In the genomic region with DNA sequence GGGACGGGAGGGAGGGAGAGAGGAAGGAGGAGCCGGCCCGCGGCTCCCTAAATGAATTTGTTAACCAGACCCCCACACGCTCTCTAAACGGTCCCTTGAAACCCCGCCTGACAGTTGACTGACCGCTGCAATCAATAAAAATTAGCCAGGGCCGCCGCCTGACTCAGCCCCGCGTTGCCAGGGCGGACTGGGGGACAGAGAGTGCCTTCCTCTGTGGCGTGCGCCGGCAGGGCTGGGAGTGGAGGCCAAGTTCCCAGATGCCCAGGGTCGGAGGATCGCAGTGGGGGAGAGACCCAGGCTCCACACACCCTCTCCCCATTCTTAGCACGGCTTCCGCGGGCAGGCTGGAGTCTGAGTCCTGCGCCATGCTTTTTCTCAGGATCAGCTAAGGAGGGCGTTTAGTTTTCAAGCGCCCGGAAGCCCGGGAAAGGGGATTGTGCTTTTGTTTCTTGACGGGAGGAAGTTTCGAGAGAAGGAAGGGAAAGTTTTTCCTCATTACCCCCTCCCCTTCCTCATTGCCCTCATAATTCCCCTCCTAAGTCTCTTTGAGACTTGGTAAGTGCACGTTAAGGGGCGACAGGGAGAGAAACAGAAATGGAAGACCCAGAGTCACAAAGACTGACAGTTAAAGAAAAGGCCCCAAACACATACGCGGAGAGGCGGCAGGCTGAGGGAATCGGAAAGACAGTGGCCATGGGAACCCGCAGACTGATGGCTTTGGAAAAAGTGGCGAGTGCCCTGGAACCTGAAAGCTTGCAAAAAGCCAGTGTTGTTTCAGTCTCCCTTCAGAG, we compare ENCODE assay signal across 23 cellular contexts. TPM values are rescaled to one million over a fixed set of nuclear protein-coding genes. Genes with fewer than 3 reads are reported as not detected.
DNase-seq lines count a peak whose midpoint lies in the region; ATAC-seq and TF ChIP-seq lines count a peak whose summit lies in the region.
"Had no signal": no experiment of that assay in that cellular context is flagged by ENCODE, and none has a peak within 500 bp of the region (broad histone marks: within the 10 kb centered on the region; RNA-seq: fewer than 3 reads in every experiment).

No MANE protein-coding gene starts in this region.

- no peaks in the 10 kb centered on the region for H3K79me1 ChIP-seq in trophoblast cell (ENCODE audit: low read length)

- ATAC-seq in HG03039 (IDR thresholded peaks at IDR 0.05; ENCODE audit: unreplicated experiment) (no peak), HG03159 (IDR thresholded peaks at IDR 0.05; ENCODE audit: unreplicated experiment) (no peak)
- ATAC-seq: left cardiac atrium had no signal

- H2AFZ ChIP-seq in trophoblast cell (ENCODE audit: insufficient read depth, low read length, poor library complexity), result no peak overlapping the region

- no peak overlapping the region for H3K18ac ChIP-seq in trophoblast cell (ENCODE audit: low read length)

- H3K9ac ChIP-seq in NT2/D1 (ENCODE audit: insufficient read length, low read depth) (peak overlapping the region; percentile 21), iPS-18a (ENCODE audit: low read length) (no peak overlapping the region), trophoblast cell (ENCODE audit: low read length) (no peak overlapping the region)

- no peak for TF ChIP-seq POLR2A in spleen (IDR thresholded peaks at IDR 0.05)

- no peak overlapping the region for H2BK5ac ChIP-seq in trophoblast cell (ENCODE audit: low read depth, low read length, poor library complexity)

- H3K9me3 ChIP-seq in NT2/D1 (ENCODE audit: insufficient read depth, low read length) (no peaks in the 10 kb centered on the region), iPS-18a (ENCODE audit: control insufficient read depth, low read depth, low read length) (no peaks in the 10 kb centered on the region), trophoblast cell (ENCODE audit: insufficient read depth, low read depth, low read length) (peaks cover 5% of the 10 kb centered on the region), spleen (no peaks in the 10 kb centered on the region)
- H3K9me3 ChIP-seq: upper lobe of left lung had no signal

- no peak overlapping the region for H3K23ac ChIP-seq in trophoblast cell (ENCODE audit: low read length)

- DNase-seq in GM20000 (ENCODE audit: low spot score) (peak; percentile 20), NT2/D1 (ENCODE audit: low read depth, low spot score) (no peak), trophoblast cell (no peak), spleen (no peak), medulla oblongata (ENCODE audit: extremely low spot score) (no peak)
- DNase-seq: activated naive CD4-positive, alpha-beta T cell treated with anti-CD3 and anti-CD28 coated beads, Interleukin-2, amount 50 U/mL, for 16 hours; activated T-cell treated with anti-CD3 and anti-CD28 coated beads, Interleukin-2, amount 50 U/mL, for 48 hours; amygdala; CD4-positive, alpha-beta T cell; Kasumi-1; left cardiac atrium; naive B cell; NCI-H187 treated with DMSO at 0.1 percent for 48 hours; NCI-H526 treated with DMSO at 0.1 percent for 48 hours had no signal

- H3K4me3 ChIP-seq in NT2/D1 (ENCODE audit: insufficient read length, low read depth), result no peak overlapping the region
- peak overlapping the region; percentile 45 for H3K4me3 ChIP-seq in iPS-18a (ENCODE audit: low read length)
- no peak overlapping the region for H3K4me3 ChIP-seq in trophoblast cell (ENCODE audit: low read depth, low read length)
- no peak overlapping the region for H3K4me3 ChIP-seq in spleen
- H3K4me3 ChIP-seq: cardiac muscle cell, coronary artery, upper lobe of left lung had no signal

- no peaks in the 10 kb centered on the region for H3K36me3 ChIP-seq in NT2/D1 (ENCODE audit: insufficient read depth, insufficient read length, low read length)
- no peaks in the 10 kb centered on the region for H3K36me3 ChIP-seq in iPS-18a (ENCODE audit: control insufficient read depth, low read depth, low read length)
- H3K36me3 ChIP-seq in trophoblast cell (ENCODE audit: control insufficient read depth in 1 of 2, insufficient read depth in 2 of 2, low read length in 2 of 2), result no peaks in the 10 kb centered on the region
- no peaks in the 10 kb centered on the region for H3K36me3 ChIP-seq in spleen
- H3K36me3 ChIP-seq: cardiac muscle cell, upper lobe of left lung had no signal

- peak overlapping the region; percentile 30 for H3K4me2 ChIP-seq in trophoblast cell (ENCODE audit: low read length)

- no peak overlapping the region for H2BK120ac ChIP-seq in trophoblast cell (ENCODE audit: insufficient read depth, low read length, poor library complexity)

- H3K4me1 ChIP-seq in NT2/D1 (ENCODE audit: insufficient read depth, insufficient read length) (peaks cover 8% of the 10 kb centered on the region), iPS-18a (ENCODE audit: control insufficient read depth, low read depth, low read length) (peaks cover 41% of the 10 kb centered on the region), trophoblast cell (ENCODE audit: control insufficient read depth in 1 of 2, insufficient read depth in 2 of 2, low read length in 2 of 2) (no peaks in the 10 kb centered on the region), spleen (peaks cover 0 to 24% (median 4%) of the 10 kb centered on the region in 6 donors)

- no peak overlapping the region for H4K91ac ChIP-seq in trophoblast cell (ENCODE audit: low read depth, low read length)

- no peak for TF ChIP-seq CTCF in GM20000 (IDR thresholded peaks at IDR 0.05; ENCODE audit: extremely low read depth, missing control alignments)
- no peak for TF ChIP-seq CTCF in spleen (IDR thresholded peaks at IDR 0.05 in 8 of 11, conservative IDR thresholded peaks at IDR 0.05 in 3 of 11)

- H4K12ac ChIP-seq in trophoblast cell (ENCODE audit: low read depth, low read length), result no peak overlapping the region

- intact Hi-C loops in spleen (cut with DNase I; ENCODE audit: low total_unique reads), result no loop called here

- H3K4ac ChIP-seq in trophoblast cell (ENCODE audit: low read depth, low read length), result no peak overlapping the region

- H3K27me3 ChIP-seq in NT2/D1 (ENCODE audit: insufficient read depth, insufficient read length) (peaks cover 99% of the 10 kb centered on the region), iPS-18a (ENCODE audit: control insufficient read depth, insufficient read depth, low read length) (peaks cover 100% of the 10 kb centered on the region), trophoblast cell (ENCODE audit: insufficient read depth, low read length) (peaks cover 95% of the 10 kb centered on the region), spleen (replicated peaks in 1 of 7) (peaks cover 6 to 100% (median 99%) of the 10 kb centered on the region in 7 donors)

- H4K8ac ChIP-seq in trophoblast cell (ENCODE audit: low read depth, low read length), result no peak overlapping the region

- H2AK5ac ChIP-seq in trophoblast cell (ENCODE audit: low read length), result no peak overlapping the region

- no peak overlapping the region for H2BK12ac ChIP-seq in trophoblast cell (ENCODE audit: low read length)

- H3K27ac ChIP-seq in iPS-18a (ENCODE audit: low read length) (no peak overlapping the region), trophoblast cell (ENCODE audit: low read depth, low read length) (no peak overlapping the region), spleen (no peak overlapping the region)
- H3K27ac ChIP-seq: cardiac muscle cell, coronary artery, upper lobe of left lung had no signal

- no CpG with 5 or more reads among the region's 36 CpGs for WGBS in trophoblast cell (ENCODE audit: extremely low coverage, insufficient coverage, insufficient read length)
- 3 to 6% (median 4%) methylated on average over 32 to 36 of the region's 36 CpGs for WGBS in spleen, 5 donors

- H3K79me2 ChIP-seq in trophoblast cell (ENCODE audit: control insufficient read depth, insufficient read depth, low read length, poor library complexity), result no peaks in the 10 kb centered on the region

- no peak overlapping the region for H3K14ac ChIP-seq in trophoblast cell (ENCODE audit: low read length)

RNA-seq across cellular contexts. Expression of gene PAX7, which starts 6.3 kb away (rescaled TPM):
- 0.01 TPM in 1 of 2 replicates, not detected in the other for polyA plus RNA-seq in trophoblast cell (2013)
- total RNA-seq in spleen, result not detected
- polyA plus RNA-seq in spleen, result not detected
- total RNA-seq: activated CD8-positive, alpha-beta memory T cell treated with anti-CD3 and anti-CD28 coated beads for 36 hours; cardiac muscle cell; CD4-positive, alpha-beta T cell; left cardiac atrium; subcutaneous adipose tissue; T-cell; upper lobe of left lung had no signal
- polyA plus RNA-seq: cardiac muscle cell had no signal
